9 cellular contexts compared by ENCODE assay signal in the genomic region with DNA sequence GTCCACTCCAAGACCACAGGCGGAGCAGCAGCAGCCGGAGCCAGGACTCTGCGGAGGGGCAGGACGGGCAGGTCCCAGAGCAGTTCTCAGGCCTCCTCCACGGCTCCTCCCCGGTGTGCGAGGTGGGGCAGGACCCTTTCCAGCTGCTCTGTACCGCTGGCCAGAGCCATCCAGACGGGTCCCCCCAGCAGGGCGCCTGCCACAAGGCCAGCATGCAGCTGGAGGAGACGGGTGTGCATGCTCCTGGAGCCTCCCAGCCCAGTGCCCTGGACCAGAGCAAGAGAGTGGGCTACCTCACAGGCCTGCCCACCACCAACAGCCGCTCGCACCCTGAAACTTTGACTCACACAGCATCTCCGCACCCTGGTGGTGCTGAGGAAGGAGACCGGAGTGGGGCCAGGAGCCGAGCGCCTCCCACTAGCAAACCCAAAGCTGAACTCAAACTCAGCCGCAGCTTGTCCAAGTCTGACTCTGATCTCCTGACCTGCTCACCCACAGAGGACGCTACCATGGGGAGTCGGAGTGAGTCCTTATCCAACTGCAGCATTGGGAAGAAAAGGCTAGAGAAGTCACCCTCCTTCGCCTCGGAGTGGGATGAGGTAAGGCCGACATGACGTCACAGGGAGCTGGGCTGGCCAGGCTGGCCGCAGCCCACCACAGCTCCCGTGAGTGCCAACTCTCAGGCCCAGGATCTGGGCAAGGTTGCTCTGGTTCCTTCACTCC.
DNase-seq lines count a peak whose midpoint lies in the region; ATAC-seq and TF ChIP-seq lines count a peak whose summit lies in the region.
"Had no signal": no experiment of that assay in that cellular context is flagged by ENCODE, and none has a peak within 500 bp of the region (broad histone marks: within the 10 kb centered on the region; RNA-seq: fewer than 3 reads in every experiment).

No MANE protein-coding gene starts in this region.

- intact Hi-C loops in sciatic nerve (cut with DNase I), result no loop called here

- CTCF ChIA-PET in HEK293T (lab: Yijun Ruan, JAX), result no interaction called here

- peak overlapping the region; percentile 97 for H3K27ac Mint-ChIP-seq in chondrocyte (ENCODE audit: unreplicated experiment)

- H3K4me1 Mint-ChIP-seq in chondrocyte (ENCODE audit: low read depth), result peaks cover 58% of the 10 kb centered on the region

- peaks cover 5% of the 10 kb centered on the region for H3K36me3 Mint-ChIP-seq in chondrocyte (ENCODE audit: low read depth)

- no peaks in the 10 kb centered on the region for H3K27me3 Mint-ChIP-seq in chondrocyte (ENCODE audit: low read depth)

- POLR2A ChIA-PET in HEK293T (lab: Yijun Ruan, JAX), result interaction anchor here (0.5 kb wide), 1 partner anchor 87 kb away, joined by 3 read pairs; no protein-coding TSS in a partner anchor

- ATAC-seq in left lobe of liver (peak; percentile 67), sciatic nerve (peak; percentile 77)

- DNase-seq in AG08396 (ENCODE audit: low spot score) (peak; percentile 26), chondrocyte (ENCODE audit: low spot score) (no peak), left lobe of liver (ENCODE audit: low spot score) (peak; percentile 50), sciatic nerve (ENCODE audit: low spot score) (peak; percentile 83), NCI-H128 (lab: John Stamatoyannopoulos, UW; ENCODE audit: unreplicated experiment) (no peak), cerebellum (ENCODE audit: low spot score) (no peak), 8988T (no peak), HEK293T (ENCODE audit: extremely low spot score) (no peak)

- H3K9me3 Mint-ChIP-seq in chondrocyte (ENCODE audit: low read depth), result no peaks in the 10 kb centered on the region
- H3K9me3 Mint-ChIP-seq: CD14-positive monocyte had no signal

- peak overlapping the region; percentile 78 for H3K4me3 Mint-ChIP-seq in chondrocyte (ENCODE audit: unreplicated experiment)
- H3K4me3 Mint-ChIP-seq: CD14-positive monocyte had no signal

- no peak for TF ChIP-seq CTCF in chondrocyte (IDR thresholded peaks at IDR 0.05)

TF ChIP-seq in HEK293T, 16 proteins besides CTCF, POLR2A, EP300 and RAD21:
- no peak for TF ChIP-seq ZNF384 (IDR thresholded peaks at IDR 0.05)
- no peak for TF ChIP-seq CTBP1 (IDR thresholded peaks at IDR 0.05; ENCODE audit: borderline replicate concordance)
- TF ChIP-seq FOXM1 (IDR thresholded peaks at IDR 0.05; ENCODE audit: borderline replicate concordance), result no peak
- no peak for TF ChIP-seq ARNT (IDR thresholded peaks at IDR 0.05)
- no peak for TF ChIP-seq TARDBP (IDR thresholded peaks at IDR 0.05)
- no peak for TF ChIP-seq FOXK2 (IDR thresholded peaks at IDR 0.05)
- TF ChIP-seq, protein P1, sequence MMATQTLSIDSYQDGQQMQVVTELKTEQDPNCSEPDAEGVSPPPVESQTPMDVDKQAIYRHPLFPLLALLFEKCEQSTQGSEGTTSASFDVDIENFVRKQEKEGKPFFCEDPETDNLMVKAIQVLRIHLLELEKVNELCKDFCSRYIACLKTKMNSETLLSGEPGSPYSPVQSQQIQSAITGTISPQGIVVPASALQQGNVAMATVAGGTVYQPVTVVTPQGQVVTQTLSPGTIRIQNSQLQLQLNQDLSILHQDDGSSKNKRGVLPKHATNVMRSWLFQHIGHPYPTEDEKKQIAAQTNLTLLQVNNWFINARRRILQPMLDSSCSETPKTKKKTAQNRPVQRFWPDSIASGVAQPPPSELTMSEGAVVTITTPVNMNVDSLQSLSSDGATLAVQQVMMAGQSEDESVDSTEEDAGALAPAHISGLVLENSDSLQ (IDR thresholded peaks at IDR 0.05), result no peak
- no peak for TF ChIP-seq L3MBTL2 (conservative IDR thresholded peaks at IDR 0.05)
- no peak for TF ChIP-seq NFRKB (IDR thresholded peaks at IDR 0.05)
- TF ChIP-seq SP1 (IDR thresholded peaks at IDR 0.05), result no peak
- no peak for TF ChIP-seq LEF1 (IDR thresholded peaks at IDR 0.05; ENCODE audit: borderline replicate concordance)

Comparison
In these comparisons a context has a peak if more than half of its experiments do, and no peak if none do; other contexts are left out.
1. DNase-seq: peak in AG08396 (single experiment), left lobe of liver (single experiment) and sciatic nerve (single experiment); none in chondrocyte (single experiment), NCI-H128 (single experiment), cerebellum (single experiment), 8988T (single experiment) and HEK293T (single experiment).